Comparison of ENCODE assay signal across 8 cellular contexts in the genomic region with DNA sequence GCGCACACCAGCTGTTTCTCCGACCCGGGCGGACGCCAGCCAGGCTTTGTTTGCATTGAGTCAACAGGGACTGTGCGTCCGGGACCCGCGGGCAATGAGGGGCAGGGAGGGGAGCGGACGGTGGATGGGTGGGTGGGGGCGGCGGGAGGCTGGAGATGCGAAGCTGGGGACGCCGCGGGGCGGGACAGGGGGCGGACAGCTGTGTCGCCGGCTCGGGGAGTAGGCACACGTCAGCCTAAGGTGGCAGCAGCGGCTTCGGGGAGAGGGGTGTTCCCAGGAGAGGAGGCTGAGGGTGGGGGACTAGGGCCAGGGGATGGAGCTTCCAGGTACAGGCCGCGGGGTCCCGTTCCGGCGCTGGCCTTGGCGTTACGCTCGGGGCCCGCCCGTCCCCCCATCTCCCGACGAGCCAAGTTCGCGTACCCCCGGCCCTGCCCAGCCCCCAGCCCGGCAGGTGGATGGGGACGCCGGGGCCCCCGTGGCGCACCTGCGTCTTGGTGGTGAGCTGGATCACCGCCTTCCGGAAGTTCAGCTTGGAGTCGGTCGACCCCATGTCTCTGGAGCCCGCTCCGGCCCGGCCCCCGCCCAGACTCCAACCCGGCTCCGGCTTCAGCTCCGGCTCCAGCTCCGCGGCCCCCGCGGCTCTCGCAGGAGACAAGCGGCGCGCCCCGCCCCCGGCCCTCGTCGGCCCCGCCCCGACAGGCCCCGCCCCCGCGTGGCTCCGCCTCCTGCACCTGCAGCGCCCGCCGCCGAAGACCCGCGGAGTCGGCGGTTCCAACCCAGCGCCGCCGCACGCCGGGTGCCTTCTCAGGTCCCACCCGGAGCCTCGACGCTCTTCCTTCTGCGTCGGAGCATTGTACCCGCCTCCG. TPM values are rescaled to one million over a fixed set of nuclear protein-coding genes. Genes with fewer than 3 reads are reported as not detected.
DNase-seq lines count a peak whose midpoint lies in the region; ATAC-seq and TF ChIP-seq lines count a peak whose summit lies in the region.

A gene with protein sequence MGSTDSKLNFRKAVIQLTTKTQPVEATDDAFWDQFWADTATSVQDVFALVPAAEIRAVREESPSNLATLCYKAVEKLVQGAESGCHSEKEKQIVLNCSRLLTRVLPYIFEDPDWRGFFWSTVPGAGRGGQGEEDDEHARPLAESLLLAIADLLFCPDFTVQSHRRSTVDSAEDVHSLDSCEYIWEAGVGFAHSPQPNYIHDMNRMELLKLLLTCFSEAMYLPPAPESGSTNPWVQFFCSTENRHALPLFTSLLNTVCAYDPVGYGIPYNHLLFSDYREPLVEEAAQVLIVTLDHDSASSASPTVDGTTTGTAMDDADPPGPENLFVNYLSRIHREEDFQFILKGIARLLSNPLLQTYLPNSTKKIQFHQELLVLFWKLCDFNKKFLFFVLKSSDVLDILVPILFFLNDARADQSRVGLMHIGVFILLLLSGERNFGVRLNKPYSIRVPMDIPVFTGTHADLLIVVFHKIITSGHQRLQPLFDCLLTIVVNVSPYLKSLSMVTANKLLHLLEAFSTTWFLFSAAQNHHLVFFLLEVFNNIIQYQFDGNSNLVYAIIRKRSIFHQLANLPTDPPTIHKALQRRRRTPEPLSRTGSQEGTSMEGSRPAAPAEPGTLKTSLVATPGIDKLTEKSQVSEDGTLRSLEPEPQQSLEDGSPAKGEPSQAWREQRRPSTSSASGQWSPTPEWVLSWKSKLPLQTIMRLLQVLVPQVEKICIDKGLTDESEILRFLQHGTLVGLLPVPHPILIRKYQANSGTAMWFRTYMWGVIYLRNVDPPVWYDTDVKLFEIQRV (minus strand): TSS at position 653 of the 866 bp plus-strand sequence. CDS start 103 bp downstream, at position 550.

- peaks cover 38% of the 10 kb centered on the region for H3K4me1 Mint-ChIP-seq in Calu3 (ENCODE audit: low read depth, unreplicated experiment)

- no peaks in the 10 kb centered on the region for H3K9me3 Mint-ChIP-seq in Calu3 (ENCODE audit: low read depth, unreplicated experiment)

- CTCF ChIA-PET in Calu3 (lab: Charles Lee) = interaction anchor here (0.6 to 4.2 kb wide), 9 partner anchors 10 to 775 kb away, joined by 3 to 26 read pairs (median 5); a partner anchor contains a TSS

- H3K27ac Mint-ChIP-seq in Calu3 (ENCODE audit: unreplicated experiment) = peak within 1 kb of the TSS; percentile 76

- no peak for TF ChIP-seq CTCF in Calu3 (IDR thresholded peaks at IDR 0.05; ENCODE audit: unreplicated experiment)

- peak within 1 kb of the TSS; percentile 88 for H3K27ac ChIP-seq in caudate nucleus (ENCODE audit: low read depth, low read length)

- no peaks in the 10 kb centered on the region for H3K27me3 Mint-ChIP-seq in Calu3 (ENCODE audit: unreplicated experiment)

- peak; percentile 86 for DNase-seq in Calu3
- peak; percentile 6 for DNase-seq in MV-4-11 (lab: John Stamatoyannopoulos, UW)
- DNase-seq in caudate nucleus (lab: John Stamatoyannopoulos, UW) = peak in 58 of 61 donors; percentile 16 to 91 (median 76)
- DNase-seq in kidney tubule cell (ENCODE audit: low spot score) = peak; percentile 54
- peak; percentile 70 to 79 for DNase-seq in stimulated activated CD4-positive, alpha-beta T cell treated with anti-CD3 and anti-CD28 coated beads, Interleukin-15, amount 100 ng/mL, for 1 hour (ENCODE audit: low read depth in 1 of 2, low spot score in 1 of 2)

- peak within 1 kb of the TSS; percentile 72 for H3K4me3 Mint-ChIP-seq in Calu3 (ENCODE audit: low read depth, unreplicated experiment)

- peaks cover 47% of the 10 kb centered on the region for H3K36me3 Mint-ChIP-seq in Calu3 (ENCODE audit: insufficient read depth, unreplicated experiment)

- no TSS peak for BruUV-seq in Calu3 (replicated peaks; lab: Mats Ljungman, UMichigan)

- ATAC-seq in activated CD4-positive, CD25-positive, alpha-beta regulatory T cell treated with anti-CD3 and anti-CD28 coated beads, Interleukin-2, amount 50 U/mL, for 24 hours = peak; percentile 88 to 89
- ATAC-seq in GM21737 (IDR thresholded peaks at IDR 0.05; ENCODE audit: unreplicated experiment) = no peak
- no peak for ATAC-seq in GM21528 (IDR thresholded peaks at IDR 0.05; ENCODE audit: low FRiP score, unreplicated experiment)

- intact Hi-C loops in Calu3 (cut with micrococcal nuclease; ENCODE audit: unreplicated experiment) = no loop called here

RNA-seq across cellular contexts. Expression of the gene that starts here (rescaled TPM):
- 114 and 122 TPM in 2 replicates for total RNA-seq in Calu3 (2022)

Comparison
In these comparisons a context has a peak if more than half of its experiments do, and no peak if none do; other contexts are left out.
1. DNase-seq: peak in every context shown above with its lines; median percentile 86 in Calu3; 76 in caudate nucleus; 74 in stimulated activated CD4-positive, alpha-beta T cell treated with anti-CD3 and anti-CD28 coated beads, Interleukin-15, amount 100 ng/mL, for 1 hour; 54 in kidney tubule cell; 6 in MV-4-11.
2. ATAC-seq: peak in activated CD4-positive, CD25-positive, alpha-beta regulatory T cell treated with anti-CD3 and anti-CD28 coated beads, Interleukin-2, amount 50 U/mL, for 24 hours (2 of 2); none in GM21737 (single experiment) and GM21528 (single experiment).